In genomic region chr4:108141213-108142045, GRCh38 we compare ENCODE assay signal across 13 cellular contexts. TPM values are rescaled to one million over a fixed set of nuclear protein-coding genes. Genes with fewer than 3 reads are reported as not detected.
DNase-seq lines count a peak whose midpoint lies in the region; ATAC-seq, FAIRE-seq and TF ChIP-seq lines count a peak whose summit lies in the region.
"Had no signal": no experiment of that assay in that cellular context is flagged by ENCODE, and none has a peak within 500 bp of the region (broad histone marks: within the 10 kb centered on the region; RNA-seq: fewer than 3 reads in every experiment).

No MANE protein-coding gene starts in this region.

- H4K20me1 ChIP-seq in BLaER1 treated with 17β-estradiol and CSF1 and Interleukin-3, amounts not matched to agents 10 nM and 100 nM: peaks cover 0 to 99% (median 31%) of the 10 kb centered on the region in 11 experiments; a peak in 11 of 22 replicates

- no peak for ATAC-seq in central memory CD8-positive, alpha-beta T cell (replicated peaks; ENCODE audit: extremely low read depth, poor library complexity, severe bottlenecking)
- ATAC-seq in lower lobe of right lung: no peak

- H3K4me1 ChIP-seq in BLaER1 treated with 17β-estradiol and CSF1 and Interleukin-3, amounts not matched to agents 10 nM and 100 nM: peaks cover 35 to 87% (median 62%) of the 10 kb centered on the region in 10 experiments
- no peaks in the 10 kb centered on the region for H3K4me1 ChIP-seq in colonic mucosa
- H3K4me1 ChIP-seq in lower lobe of right lung: no peaks in the 10 kb centered on the region
- H3K4me1 ChIP-seq in right atrium auricular region: no peaks in the 10 kb centered on the region
- no peaks in the 10 kb centered on the region for H3K4me1 ChIP-seq in kidney (ENCODE audit: control insufficient read depth in 1 of 2, insufficient read depth in 1 of 2, low read depth in 1 of 2, low read length in 2 of 2)
- H3K4me1 ChIP-seq: sigmoid colon had no signal

- peak overlapping the region; percentile 24 for H3K4me3 Mint-ChIP-seq in central memory CD8-positive, alpha-beta T cell

- H3K4me1 Mint-ChIP-seq in central memory CD8-positive, alpha-beta T cell: peaks cover 16% of the 10 kb centered on the region

- peak overlapping the region; percentile 46 to 71 (median 59) for H3K4me2 ChIP-seq in BLaER1 treated with 17β-estradiol and CSF1 and Interleukin-3, amounts not matched to agents 10 nM and 100 nM

- FAIRE-seq in GM18507 (lab: Jason Lieb, UNC) (peak; percentile 47), kidney (lab: Jason Lieb, UNC) (no peak)

- no peak overlapping the region for H3K4me3 ChIP-seq in BLaER1 treated with 17β-estradiol and CSF1 and Interleukin-3, amounts not matched to agents 10 nM and 100 nM
- H3K4me3 ChIP-seq in colonic mucosa (no peak overlapping the region), lower lobe of right lung (no peak overlapping the region), right atrium auricular region (no peak overlapping the region), kidney (ENCODE audit: low read length in 2 of 2) (no peak overlapping the region)
- H3K4me3 ChIP-seq: sigmoid colon had no signal

- peaks cover 8 to 51% (median 43%) of the 10 kb centered on the region in 11 experiments for H3K27me3 ChIP-seq in BLaER1 treated with 17β-estradiol and CSF1 and Interleukin-3, amounts not matched to agents 10 nM and 100 nM
- H3K27me3 ChIP-seq in colonic mucosa: no peaks in the 10 kb centered on the region
- no peaks in the 10 kb centered on the region for H3K27me3 ChIP-seq in lower lobe of right lung (ENCODE audit: low read depth)
- H3K27me3 ChIP-seq in right atrium auricular region: no peaks in the 10 kb centered on the region

- H3K36me3 ChIP-seq in BLaER1 treated with 17β-estradiol and CSF1 and Interleukin-3, amounts not matched to agents 10 nM and 100 nM: peaks cover 0 to 81% (median 19%) of the 10 kb centered on the region in 11 experiments; a peak in 13 of 22 replicates
- H3K36me3 ChIP-seq in colonic mucosa (no peaks in the 10 kb centered on the region), lower lobe of right lung (no peaks in the 10 kb centered on the region), right atrium auricular region (no peaks in the 10 kb centered on the region), kidney (ENCODE audit: control insufficient read depth in 1 of 2, insufficient read depth in 2 of 2, low read length in 2 of 2) (no peaks in the 10 kb centered on the region)
- H3K36me3 ChIP-seq: sigmoid colon had no signal

- H3K27ac ChIP-seq in BLaER1 treated with 17β-estradiol and CSF1 and Interleukin-3, amounts not matched to agents 10 nM and 100 nM: peak overlapping the region in 3 of 11 experiments; percentile 11 to 25 (median 14); a peak in 2 of 22 replicates
- H3K27ac ChIP-seq in colonic mucosa (no peak overlapping the region), lower lobe of right lung (no peak overlapping the region), right atrium auricular region (no peak overlapping the region), kidney (ENCODE audit: low read depth in 2 of 2, low read length in 2 of 2) (no peak overlapping the region)
- H3K27ac ChIP-seq: sigmoid colon had no signal

- TF ChIP-seq CTCF in colonic mucosa (IDR thresholded peaks at IDR 0.05): no peak
- TF ChIP-seq CTCF in lower lobe of right lung (IDR thresholded peaks at IDR 0.05): no peak
- no peak for TF ChIP-seq CTCF in right atrium auricular region (IDR thresholded peaks at IDR 0.05)
- no peak for TF ChIP-seq CTCF in kidney (IDR thresholded peaks at IDR 0.05; ENCODE audit: borderline replicate concordance, extremely low read depth, insufficient read depth)

- DNase-seq in GM18507 (ENCODE audit: extremely low spot score, insufficient read length, low read depth) (no peak), NCI-H2227 treated with DMSO at 0.1 percent for 48 hours (lab: John Stamatoyannopoulos, UW) (peak; percentile 66), colonic mucosa (no peak), lower lobe of right lung (no peak), right atrium auricular region (ENCODE audit: low spot score) (no peak), kidney (no peak)
- no peak for DNase-seq in central memory CD8-positive, alpha-beta T cell (ENCODE audit: low spot score in 2 of 2)
- DNase-seq: cortex of kidney, head of caudate nucleus, KBM-7, NCI-H774, sigmoid colon had no signal

- H3K27me3 Mint-ChIP-seq in central memory CD8-positive, alpha-beta T cell: peaks cover 39% of the 10 kb centered on the region

- no peak overlapping the region for H3K27ac Mint-ChIP-seq in central memory CD8-positive, alpha-beta T cell (ENCODE audit: low read depth)

- H3K9ac ChIP-seq in BLaER1 treated with 17β-estradiol and CSF1 and Interleukin-3, amounts not matched to agents 10 nM and 100 nM: peak overlapping the region in 1 of 11 experiments; percentile 19; a peak in 1 of 22 replicates
- no peak overlapping the region for H3K9ac ChIP-seq in colonic mucosa (ENCODE audit: low read depth in 2 of 2, low read length in 2 of 2)
- H3K9ac ChIP-seq in kidney (ENCODE audit: low read length in 2 of 2): no peak overlapping the region

- H3K36me3 Mint-ChIP-seq in central memory CD8-positive, alpha-beta T cell (ENCODE audit: insufficient read depth): peaks cover 10% of the 10 kb centered on the region

- intact Hi-C loops in colonic mucosa (cut with DNase I) (no loop called here), lower lobe of right lung (cut with DNase I) (no loop called here), kidney (cut with DNase I) (no loop called here)

- no peaks in the 10 kb centered on the region for H3K9me3 Mint-ChIP-seq in central memory CD8-positive, alpha-beta T cell

- no peaks in the 10 kb centered on the region for H3K9me3 ChIP-seq in BLaER1 treated with 17β-estradiol and CSF1 and Interleukin-3, amounts not matched to agents 10 nM and 100 nM (replicated peaks in 1 of 11)
- no peaks in the 10 kb centered on the region for H3K9me3 ChIP-seq in colonic mucosa
- no peaks in the 10 kb centered on the region for H3K9me3 ChIP-seq in lower lobe of right lung
- H3K9me3 ChIP-seq in right atrium auricular region: no peaks in the 10 kb centered on the region
- no peaks in the 10 kb centered on the region for H3K9me3 ChIP-seq in kidney (ENCODE audit: control insufficient read depth in 1 of 2, low read length in 2 of 2)
- H3K9me3 ChIP-seq: sigmoid colon had no signal

RNA-seq across cellular contexts. Expression of gene LEF1, which starts 27.3 kb away (rescaled TPM):
- total RNA-seq in colonic mucosa (1 to 10 TPM; 2.1 to 3.4 TPM), lower lobe of right lung (4.3 TPM), right atrium auricular region (1 to 10 TPM in 1 of 2 donors, not detected in 1; 3.4 TPM), kidney (14.5 TPM)
- polyA plus RNA-seq in kidney (ENCODE audit: insufficient read depth, low read depth, low replicate concordance): 5.1 TPM
